Comparison of ENCODE assay signal across 18 cellular contexts in the genomic region with DNA sequence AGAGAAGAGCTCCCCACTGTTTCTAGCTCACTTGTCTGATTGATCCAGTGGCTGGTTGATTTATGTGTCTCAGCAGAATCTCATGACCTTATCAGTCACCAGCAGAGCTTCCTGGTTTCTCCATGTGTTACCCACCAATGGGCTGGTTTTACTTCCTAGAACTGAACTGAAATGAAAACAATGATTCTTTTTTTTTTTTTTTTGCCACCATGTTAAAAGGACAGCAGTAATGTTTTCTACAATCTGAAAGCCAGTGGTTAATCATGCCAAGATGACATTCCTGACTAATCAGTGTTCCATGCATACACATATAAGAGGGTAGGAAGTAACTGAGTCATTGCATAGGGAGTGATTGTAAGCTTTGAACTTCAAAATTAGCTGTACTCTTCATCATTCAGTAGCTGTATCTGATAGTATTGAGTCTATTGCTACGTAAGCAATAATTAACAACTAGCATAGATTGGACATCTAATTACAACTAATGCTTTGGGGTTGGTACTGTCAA.
A peak's percentile ranks its signal among the peaks of the same experiment; 100 is the strongest.
DNase-seq lines count a peak whose midpoint lies in the region; ATAC-seq, FAIRE-seq and TF ChIP-seq lines count a peak whose summit lies in the region.
"Had no signal": no experiment of that assay in that cellular context is flagged by ENCODE, and none has a peak within 500 bp of the region (broad histone marks: within the 10 kb centered on the region; RNA-seq: fewer than 3 reads in every experiment).

No MANE protein-coding gene starts in this region.

- DNase-seq in EH (ENCODE audit: low read depth) (peak; percentile 82), MV-4-11 (lab: John Stamatoyannopoulos, UW) (peak; percentile 80), bronchial epithelial cell (ENCODE audit: low read depth) (peak; percentile 88), mesendoderm (peak; percentile 8), NOMO-1 treated with dmso at 0.1 percent for 144 hours (lab: John Stamatoyannopoulos, UW; ENCODE audit: unreplicated experiment) (no peak), NCI-H510A (lab: John Stamatoyannopoulos, UW) (no peak)
- no peak for DNase-seq in effector CD4-positive, alpha-beta T cell
- DNase-seq: activated naive CD4-positive, alpha-beta T cell treated with Interleukin-2 at 50 U/mL for 16 hours; cerebellar nuclear complex; DND-41; esophagus squamous epithelium; NCI-H1092 treated with DMSO at 0.1 percent for 48 hours; Peyer's patch; retina; stimulated activated CD4-positive, alpha-beta T cell treated with anti-CD3 and anti-CD28 coated beads, Interleukin-4, amount 100 ng/mL, for 1 hour had no signal

- H3K4me3 ChIP-seq in bronchial epithelial cell (ENCODE audit: low read depth, low read length) (no peak overlapping the region), mesendoderm (ENCODE audit: low read length) (no peak overlapping the region)
- H3K4me3 ChIP-seq: esophagus squamous epithelium, GM23338, Peyer's patch had no signal

- no peak overlapping the region for H3K18ac ChIP-seq in mesendoderm (ENCODE audit: low read length)

- H2AK5ac ChIP-seq in mesendoderm (ENCODE audit: low read length) = no peak overlapping the region

- H4K5ac ChIP-seq in mesendoderm (ENCODE audit: low read length) = no peak overlapping the region

- ATAC-seq in GM21381 (IDR thresholded peaks at IDR 0.05; ENCODE audit: unreplicated experiment) = no peak
- ATAC-seq: GM23338; stimulated activated memory B cell treated with anti-CD40 and anti-IgM and Interleukin-4, amounts not matched to agents 10 μg/mL and 1 μg/mL and 100 μg/mL, for 72 hours had no signal

- no peak for FAIRE-seq in bronchial epithelial cell (lab: Jason Lieb, UNC)

- H3K4ac ChIP-seq in mesendoderm (ENCODE audit: low read depth, low read length) = no peak overlapping the region

- no peak overlapping the region for H3K23ac ChIP-seq in mesendoderm (ENCODE audit: low read length)

- H2BK120ac ChIP-seq in mesendoderm (ENCODE audit: low read depth, low read length) = no peak overlapping the region

- H3K36me3 ChIP-seq in bronchial epithelial cell (ENCODE audit: control insufficient read depth, insufficient read depth, low read length) = no peaks in the 10 kb centered on the region
- no peaks in the 10 kb centered on the region for H3K36me3 ChIP-seq in mesendoderm (ENCODE audit: control insufficient read depth, insufficient read depth, low read length)
- H3K36me3 ChIP-seq: esophagus squamous epithelium, Peyer's patch had no signal

- TF ChIP-seq CTCF in bronchial epithelial cell (IDR thresholded peaks at IDR 0.05; ENCODE audit: insufficient read depth, low read length, severe bottlenecking) = no peak

- H3K4me1 ChIP-seq in mesendoderm (ENCODE audit: control insufficient read depth, low read depth, low read length) = no peaks in the 10 kb centered on the region
- H3K4me1 ChIP-seq: Peyer's patch had no signal

- H2BK5ac ChIP-seq in mesendoderm (ENCODE audit: low read length) = no peak overlapping the region

- no peak overlapping the region for H3K27ac ChIP-seq in mesendoderm (ENCODE audit: low read depth, low read length)
- H3K27ac ChIP-seq: esophagus squamous epithelium, Peyer's patch had no signal

- H3K4me2 ChIP-seq in mesendoderm (ENCODE audit: low read length) = no peak overlapping the region
- H3K4me2 ChIP-seq: GM23338 had no signal

- WGBS in mesendoderm (ENCODE audit: extremely low coverage, insufficient coverage, low lambda C conversion rate) = no CpG with 5 or more reads among the region's 1 CpG

- H3K79me2 ChIP-seq in mesendoderm (ENCODE audit: control insufficient read depth, insufficient read depth, low read length) = no peaks in the 10 kb centered on the region

- no peak overlapping the region for H2BK15ac ChIP-seq in mesendoderm (replicated peaks; ENCODE audit: low read depth)

- H3K9ac ChIP-seq in mesendoderm (ENCODE audit: low read length) = no peak overlapping the region

- no peak overlapping the region for H3K56ac ChIP-seq in mesendoderm (ENCODE audit: low read length)

- no peaks in the 10 kb centered on the region for H3K27me3 ChIP-seq in bronchial epithelial cell (ENCODE audit: control insufficient read depth, insufficient read depth, low read length)
- H3K27me3 ChIP-seq in mesendoderm (ENCODE audit: insufficient read depth, low read length, poor library complexity) = no peaks in the 10 kb centered on the region
- H3K27me3 ChIP-seq: esophagus squamous epithelium, Peyer's patch had no signal

- no peak overlapping the region for H4K8ac ChIP-seq in mesendoderm (ENCODE audit: low read depth, low read length)

- H3K79me1 ChIP-seq in mesendoderm (ENCODE audit: low read length) = no peaks in the 10 kb centered on the region

Comparison
In these comparisons a context has a peak if more than half of its experiments do, and no peak if none do; other contexts are left out.
1. DNase-seq: peak in EH (single experiment), MV-4-11 (single experiment), bronchial epithelial cell (single experiment) and mesendoderm (single experiment); none in NOMO-1 treated with dmso at 0.1 percent for 144 hours (single experiment), NCI-H510A (single experiment) and effector CD4-positive, alpha-beta T cell (single experiment).